Comparison of ENCODE assay signal across 33 cellular contexts in the genomic region with DNA sequence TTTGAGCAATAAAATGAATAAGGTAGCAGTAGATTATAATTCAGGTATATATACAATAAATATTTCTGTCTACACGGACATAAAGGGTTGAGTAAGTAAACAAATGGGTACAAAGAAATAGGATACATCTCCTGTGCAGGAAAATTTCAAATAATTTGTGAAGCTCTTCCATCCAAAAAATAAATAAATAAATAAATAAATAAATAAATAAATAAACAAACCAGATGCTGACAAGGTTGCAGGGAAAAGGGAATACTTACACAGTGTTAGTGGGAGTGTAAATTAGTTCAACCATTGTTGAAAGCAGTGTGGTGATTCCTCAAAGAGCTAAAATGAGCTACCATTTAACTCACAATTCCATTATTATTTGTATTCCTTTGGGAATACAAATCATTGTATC.
"Had no signal": no experiment of that assay in that cellular context is flagged by ENCODE, and none has a peak within 500 bp of the region (broad histone marks: within the 10 kb centered on the region; RNA-seq: fewer than 3 reads in every experiment).

No MANE protein-coding gene starts in this region.

- H3K27ac ChIP-seq: adrenal gland, ascending aorta, body of pancreas, brain microvascular endothelial cell, breast epithelium, cardiac muscle cell had no signal

- DNase-seq: activated effector memory CD4-positive, alpha-beta T cell treated with anti-CD3 and anti-CD28 coated beads, Interleukin-2, amount 50 U/mL, for 16 hours; activated effector memory CD4-positive, alpha-beta T cell treated with Interleukin-2 at 50 U/mL for 16 hours; activated gamma-delta T cell; activated gamma-delta T cell treated with Interleukin-2 at 50 U/mL for 16 hours; activated naive CD4-positive, alpha-beta T cell; activated naive CD4-positive, alpha-beta T cell treated with anti-CD3 and anti-CD28 coated beads for 36 hours; activated naive CD4-positive, alpha-beta T cell treated with anti-CD3 and anti-CD28 coated beads, Interleukin-2, amount 10 ng/mL, durations not matched to agents 7 days and 5 days; activated naive CD4-positive, alpha-beta T cell treated with anti-CD3 and anti-CD28 coated beads, Interleukin-2, amount 50 U/mL, for 16 hours; activated naive CD4-positive, alpha-beta T cell treated with Interleukin-2 at 50 U/mL for 16 hours; activated naive CD8-positive, alpha-beta T cell treated with anti-CD3 and anti-CD28 coated beads for 36 hours; activated naive CD8-positive, alpha-beta T cell treated with anti-CD3 and anti-CD28 coated beads, Interleukin-2, amount 10 ng/mL, durations not matched to agents 7 days and 5 days; activated naive CD8-positive, alpha-beta T cell treated with anti-CD3 and anti-CD28 coated beads, Interleukin-2, amount 50 U/mL, for 24 hours; activated T-cell treated with anti-CD3 and anti-CD28 coated beads, Interleukin-2, amount 50 U/mL, for 24 hours; activated T-cell treated with anti-CD3 and anti-CD28 coated beads, Interleukin-2, amount 50 U/mL, for 4 hours; activated T-cell treated with anti-CD3 and anti-CD28 coated beads, Interleukin-2, amount 50 U/mL, for 48 hours; activated T-cell treated with anti-CD3 and anti-CD28 coated beads, Interleukin-2, amount 50 U/mL, for 72 hours; adrenal gland; amniotic stem cell; amygdala; anterior cingulate cortex; aorta; body of pancreas; brain microvascular endothelial cell; caudate nucleus; central memory CD4-positive, alpha-beta T cell; cerebellar nuclear complex had no signal

- H3K36me3 ChIP-seq: adrenal gland, ascending aorta, brain microvascular endothelial cell, cardiac muscle cell had no signal

- H3K4me3 ChIP-seq: adrenal gland, ascending aorta, body of pancreas, breast epithelium, cardiac muscle cell had no signal

- H3K4me1 ChIP-seq: adrenal gland, ascending aorta, body of pancreas, breast epithelium had no signal

- H3K9me3 ChIP-seq: adrenal gland, ascending aorta, body of pancreas, breast epithelium had no signal

- ATAC-seq: activated naive CD4-positive, alpha-beta T cell treated with anti-CD3 and anti-CD28 coated beads, Interleukin-2, amount 50 U/mL, for 72 hours; activated naive CD8-positive, alpha-beta T cell treated with anti-CD3 and anti-CD28 coated beads, Interleukin-2, amount 50 U/mL, for 24 hours; activated T-cell treated with anti-CD3 and anti-CD28 coated beads, Interleukin-2, amount 50 U/mL, for 4 hours; activated T-cell treated with anti-CD3 and anti-CD28 coated beads, Interleukin-2, amount 50 U/mL, for 72 hours; activated T-helper 17 cell treated with anti-CD3 and anti-CD28 coated beads, Interleukin-2, amount 50 U/mL, for 72 hours; body of pancreas had no signal

- FAIRE-seq: astrocyte, bronchial epithelial cell had no signal
